Comparison of ENCODE assay signal across 31 cellular contexts in the genomic region with DNA sequence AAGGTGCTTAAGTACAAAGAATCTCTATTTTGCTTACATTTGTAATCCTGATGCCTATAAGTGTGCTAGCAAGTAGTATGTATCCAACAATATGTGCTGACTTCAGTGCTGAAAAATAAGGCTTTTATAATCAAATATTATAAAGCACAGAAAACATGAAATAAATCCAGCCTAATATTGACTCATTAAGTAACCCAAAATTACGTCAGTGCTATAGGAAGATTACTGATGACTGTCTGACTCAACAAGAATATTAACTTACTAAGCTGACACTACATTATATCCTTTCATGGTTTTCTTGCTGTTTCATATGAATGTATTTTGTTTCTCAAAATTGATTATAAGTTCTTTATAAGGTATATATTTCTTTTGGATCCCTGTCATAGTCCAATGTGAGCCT.
"Had no signal": no experiment of that assay in that cellular context is flagged by ENCODE, and none has a peak within 500 bp of the region (broad histone marks: within the 10 kb centered on the region; RNA-seq: fewer than 3 reads in every experiment).

No MANE protein-coding gene starts in this region.

- H3K27ac ChIP-seq: body of pancreas, coronary artery, dorsolateral prefrontal cortex, esophagus squamous epithelium, heart left ventricle, VCaP had no signal

- H3K4me3 ChIP-seq: body of pancreas, coronary artery, dorsolateral prefrontal cortex, esophagus squamous epithelium, heart left ventricle had no signal

- ATAC-seq: activated CD4-positive, CD25-positive, alpha-beta regulatory T cell treated with anti-CD3 and anti-CD28 coated beads, Interleukin-2, amount 50 U/mL, for 24 hours; activated CD8-positive, alpha-beta T cell treated with anti-CD3 and anti-CD28 coated beads for 36 hours; activated T-cell treated with anti-CD3 and anti-CD28 coated beads, Interleukin-2, amount 50 U/mL, for 4 hours; activated T-helper 17 cell treated with anti-CD3 and anti-CD28 coated beads, Interleukin-2, amount 50 U/mL, for 72 hours; body of pancreas; heart left ventricle; T-helper 17 cell had no signal

- H3K4me1 ChIP-seq: body of pancreas, esophagus squamous epithelium, heart left ventricle had no signal

- H3K27me3 ChIP-seq: body of pancreas, dorsolateral prefrontal cortex, esophagus squamous epithelium, heart left ventricle had no signal

- FAIRE-seq: frontal cortex, TTC549 had no signal

- DNase-seq: activated B cell treated with CpG ODN at 0.5 μM for 24 hours; activated CD4-positive, alpha-beta T cell treated with anti-CD3 and anti-CD28 coated beads for 48 hours; activated CD4-positive, alpha-beta T cell treated with anti-CD3 and anti-CD28 coated beads, Interleukin-2, amount 50 U/mL, for 1 hour; activated CD4-positive, alpha-beta T cell treated with anti-CD3 and anti-CD28 coated beads, Interleukin-2, amount 50 U/mL, for 48 hours; activated CD8-positive, alpha-beta memory T cell treated with anti-CD3 and anti-CD28 coated beads for 24 hours; activated CD8-positive, alpha-beta T cell treated with anti-CD3 and anti-CD28 coated beads for 36 hours; activated effector memory CD4-positive, alpha-beta T cell treated with Interleukin-2 at 50 U/mL for 16 hours; activated gamma-delta T cell treated with Interleukin-2 at 50 U/mL for 16 hours; activated naive CD4-positive, alpha-beta T cell treated with anti-CD3 and anti-CD28 coated beads, Interleukin-2, amount 50 U/mL, for 16 hours; activated naive CD4-positive, alpha-beta T cell treated with Interleukin-2 at 50 U/mL for 16 hours; activated T-cell treated with anti-CD3 and anti-CD28 coated beads, Interleukin-2, amount 50 U/mL, for 4 hours; amygdala; aorta; body of pancreas; dorsolateral prefrontal cortex; effector memory CD4-positive, alpha-beta T cell; endodermal cell; erythroblast; esophagus squamous epithelium; foreskin fibroblast; glutamatergic neuron; heart left ventricle; hypothalamus; T-helper 1 cell; T-helper 17 cell had no signal

- H3K36me3 ChIP-seq: heart left ventricle had no signal
